In genomic region chr5:100900796-100901731, GRCh38 we compare ENCODE assay signal across 8 cellular contexts. TPM values are rescaled to one million over a fixed set of nuclear protein-coding genes. Genes with fewer than 3 reads are reported as not detected.
DNase-seq lines count a peak whose midpoint lies in the region; ATAC-seq and TF ChIP-seq lines count a peak whose summit lies in the region.

No MANE protein-coding gene starts in this region.

- no peaks in the 10 kb centered on the region for H3K27me3 ChIP-seq in SJCRH30
- H3K27me3 ChIP-seq in left ventricle myocardium inferior (ENCODE audit: low read depth) = peaks cover 44% of the 10 kb centered on the region
- H3K27me3 ChIP-seq in rectal smooth muscle tissue (ENCODE audit: control insufficient read depth, insufficient read depth, low read length) = peaks cover 3% of the 10 kb centered on the region

- TF ChIP-seq CTCF in left ventricle myocardium inferior (IDR thresholded peaks at IDR 0.05; ENCODE audit: borderline replicate concordance) = no peak

- no peaks in the 10 kb centered on the region for H3K27me3 Mint-ChIP-seq in activated naive CD4-positive, alpha-beta T cell treated with anti-CD3 and anti-CD28 coated beads, Interleukin-2, amount 10 ng/mL, durations not matched to agents 7 days and 5 days

- H3K4me3 Mint-ChIP-seq in activated naive CD4-positive, alpha-beta T cell treated with anti-CD3 and anti-CD28 coated beads, Interleukin-2, amount 10 ng/mL, durations not matched to agents 7 days and 5 days = peak overlapping the region; percentile 99

- peaks cover 2% of the 10 kb centered on the region for H3K9me3 Mint-ChIP-seq in activated naive CD4-positive, alpha-beta T cell treated with anti-CD3 and anti-CD28 coated beads, Interleukin-2, amount 10 ng/mL, durations not matched to agents 7 days and 5 days

- peak overlapping the region; percentile 55 for H3K4me3 ChIP-seq in SJCRH30
- peak overlapping the region; percentile 70 for H3K4me3 ChIP-seq in left ventricle myocardium inferior
- H3K4me3 ChIP-seq in rectal smooth muscle tissue (ENCODE audit: low read length) = peak overlapping the region; percentile 76

- CTCF ChIA-PET in activated naive CD4-positive, alpha-beta T cell treated with anti-CD3 and anti-CD28 coated beads, Interleukin-2, amount 10 ng/mL, durations not matched to agents 7 days and 5 days (lab: Charles Lee) = interaction anchor here (0.9 to 4.2 kb wide), 11 partner anchors 9 to 278 kb away, joined by 3 to 31 read pairs (median 8); no protein-coding TSS in a partner anchor

- intact Hi-C loops in left ventricle myocardium inferior (cut with micrococcal nuclease) = loop anchor here (10.0 kb wide), 1 partner anchor 46 kb away; no protein-coding TSS in a partner anchor

- peak overlapping the region; percentile 99 for H3K27ac Mint-ChIP-seq in activated naive CD4-positive, alpha-beta T cell treated with anti-CD3 and anti-CD28 coated beads, Interleukin-2, amount 10 ng/mL, durations not matched to agents 7 days and 5 days

- H3K27ac ChIP-seq in SJCRH30 (no peak overlapping the region), left ventricle myocardium inferior (replicated peaks) (peak overlapping the region; percentile 89), rectal smooth muscle tissue (ENCODE audit: low read depth, low read length) (no peak overlapping the region)

- H3K9ac ChIP-seq in rectal smooth muscle tissue (ENCODE audit: low read length) = peak overlapping the region; percentile 8

- in situ Hi-C loops in Caki2 (cut with HindIII; ENCODE audit: low pct_unique_long_range_greater_than_20kb, low sequenced_read_pairs) (no loop called here), KBM-7 (cut with MboI; ENCODE audit: low pct_unique_long_range_greater_than_20kb, low sequenced_read_pairs) (no loop called here)

- DNase-seq in Caki2 (ENCODE audit: low read depth) (peak; percentile 4), KBM-7 (peak; percentile 97), SJCRH30 (peak; percentile 50 to 64), left ventricle myocardium inferior (peak; percentile 71), GM19240 (ENCODE audit: insufficient read length, low spot score) (no peak)
- peak; percentile 93 for DNase-seq in activated naive CD4-positive, alpha-beta T cell treated with anti-CD3 and anti-CD28 coated beads, Interleukin-2, amount 10 ng/mL, durations not matched to agents 7 days and 5 days

- H3K9me3 ChIP-seq in SJCRH30 (replicated peaks) (no peaks in the 10 kb centered on the region), left ventricle myocardium inferior (replicated peaks) (no peaks in the 10 kb centered on the region)

- peaks cover 32% of the 10 kb centered on the region for H3K36me3 Mint-ChIP-seq in activated naive CD4-positive, alpha-beta T cell treated with anti-CD3 and anti-CD28 coated beads, Interleukin-2, amount 10 ng/mL, durations not matched to agents 7 days and 5 days

- ATAC-seq in GM21423 (IDR thresholded peaks at IDR 0.05; ENCODE audit: unreplicated experiment) = peak; percentile 37

- peaks cover 52% of the 10 kb centered on the region for H3K4me1 Mint-ChIP-seq in activated naive CD4-positive, alpha-beta T cell treated with anti-CD3 and anti-CD28 coated beads, Interleukin-2, amount 10 ng/mL, durations not matched to agents 7 days and 5 days

- H3K4me1 ChIP-seq in SJCRH30 (no peaks in the 10 kb centered on the region), left ventricle myocardium inferior (peaks cover 43% of the 10 kb centered on the region), rectal smooth muscle tissue (ENCODE audit: control insufficient read depth, insufficient read depth, low read length) (no peaks in the 10 kb centered on the region)

- H3K36me3 ChIP-seq in SJCRH30 (no peaks in the 10 kb centered on the region), left ventricle myocardium inferior (no peaks in the 10 kb centered on the region), rectal smooth muscle tissue (ENCODE audit: control insufficient read depth, insufficient read depth, low read length) (no peaks in the 10 kb centered on the region)

RNA-seq across cellular contexts. Expression of gene ST8SIA4, which starts 2.0 kb away (rescaled TPM):
- total RNA-seq in Caki2 (2014; rRNA removed; shearing (Covaris generic); ENCODE audit: low replicate concordance) = not detected in 2 replicates
- total RNA-seq in SJCRH30 (2014; rRNA removed; shearing (Covaris generic)) = 0.73 and 0.91 TPM in 2 replicates
- 3.2 TPM for total RNA-seq in left ventricle myocardium inferior
